8 cellular contexts compared by ENCODE assay signal in genomic region chr17:19448341-19449268, GRCh38.
DNase-seq lines count a peak whose midpoint lies in the region.

No MANE protein-coding gene starts in this region.

- H3K27ac ChIP-seq in rectal smooth muscle tissue (ENCODE audit: low read depth, low read length), result peak overlapping the region; percentile 87

- H3K36me3 ChIP-seq in adipocyte (ENCODE audit: control insufficient read depth, insufficient read depth, low read length, severe bottlenecking) (no peaks in the 10 kb centered on the region), rectal smooth muscle tissue (ENCODE audit: control insufficient read depth, insufficient read depth, low read length) (no peaks in the 10 kb centered on the region)

- H3K9ac ChIP-seq in adipocyte (ENCODE audit: low read length) (peak overlapping the region; percentile 75), rectal smooth muscle tissue (ENCODE audit: low read length) (no peak overlapping the region)

- in situ Hi-C loops in KBM-7 (cut with MboI; ENCODE audit: low pct_unique_long_range_greater_than_20kb, low sequenced_read_pairs), result loop anchor here (10.0 kb wide), 1 partner anchor 84 kb away; the partner anchor contains the start of gene B9D1

- DNase-seq in GM04503 (ENCODE audit: low read depth) (peak; percentile 95), adipocyte (ENCODE audit: low read depth) (peak; percentile 96), head of caudate nucleus (peak in 30 of 42 donors; percentile 5 to 84 (median 52)), GF-D8 (lab: John Stamatoyannopoulos, UW) (no peak), AML-193 (lab: John Stamatoyannopoulos, UW) (no peak), KBM-7 (no peak)
- DNase-seq in stimulated activated CD4-positive, alpha-beta T cell treated with anti-CD3 and anti-CD28 coated beads, Interleukin-4, amount 100 ng/mL, for 4 hours, result no peak

- intact Hi-C loops in head of caudate nucleus (cut with DNase I), result loop anchor here (5.0 kb wide), 1 partner anchor 81 kb away; no protein-coding TSS in a partner anchor

- H3K4me1 ChIP-seq in adipocyte (ENCODE audit: control insufficient read depth, insufficient read depth, low read length), result peaks cover 29% of the 10 kb centered on the region
- H3K4me1 ChIP-seq in rectal smooth muscle tissue (ENCODE audit: control insufficient read depth, insufficient read depth, low read length), result peaks cover 30% of the 10 kb centered on the region

- H3K9me3 ChIP-seq in adipocyte (ENCODE audit: control insufficient read depth, low read length), result peaks cover 6% of the 10 kb centered on the region

- H3K4me3 ChIP-seq in adipocyte (ENCODE audit: low read length) (peak overlapping the region; percentile 57), rectal smooth muscle tissue (ENCODE audit: low read length) (no peak overlapping the region)

- no peaks in the 10 kb centered on the region for H3K27me3 ChIP-seq in adipocyte (replicated peaks; ENCODE audit: control insufficient read depth, insufficient read depth, low read length)
- no peaks in the 10 kb centered on the region for H3K27me3 ChIP-seq in rectal smooth muscle tissue (ENCODE audit: control insufficient read depth, insufficient read depth, low read length)

Comparison
In these comparisons a context has a peak if more than half of its experiments do, and no peak if none do; other contexts are left out.
1. DNase-seq: peak in GM04503 (single experiment), adipocyte (single experiment) and head of caudate nucleus (30 of 42); none in GF-D8 (single experiment), stimulated activated CD4-positive, alpha-beta T cell treated with anti-CD3 and anti-CD28 coated beads, Interleukin-4, amount 100 ng/mL, for 4 hours (0 of 2), AML-193 (0 of 2) and KBM-7 (single experiment).